In the genomic region with DNA sequence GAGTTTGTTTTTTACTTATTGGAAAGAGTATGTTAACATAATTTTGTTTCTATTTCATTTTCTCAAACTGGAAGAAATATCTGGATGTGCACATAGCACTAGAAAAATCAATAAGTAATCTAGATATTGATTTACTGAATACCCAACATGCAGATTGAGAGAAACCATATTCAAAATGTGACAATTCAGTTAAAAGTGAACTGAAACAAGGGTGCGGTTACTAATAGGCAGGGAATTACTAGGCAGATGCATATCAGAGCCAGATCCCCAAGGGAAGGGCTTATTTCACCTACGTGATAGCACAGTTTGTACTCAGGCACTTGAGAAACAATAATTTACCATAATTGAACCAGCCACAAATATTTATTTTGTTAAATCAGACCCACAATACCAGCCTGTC, we compare ENCODE assay signal across 11 cellular contexts.
DNase-seq lines count a peak whose midpoint lies in the region; ATAC-seq and TF ChIP-seq lines count a peak whose summit lies in the region.
"Had no signal": no experiment of that assay in that cellular context is flagged by ENCODE, and none has a peak within 500 bp of the region (broad histone marks: within the 10 kb centered on the region; RNA-seq: fewer than 3 reads in every experiment).

No MANE protein-coding gene starts in this region.

- 87% methylated on average over 2 of the region's 2 CpGs for WGBS in esophagus muscularis mucosa

- no peaks in the 10 kb centered on the region for H3K4me1 ChIP-seq in esophagus muscularis mucosa

- intact Hi-C loops in esophagus muscularis mucosa (cut with DNase I), result no loop called here

- H3K36me3 ChIP-seq in GM06990 (ENCODE audit: control insufficient read depth, insufficient read depth, low read length) (no peaks in the 10 kb centered on the region), esophagus muscularis mucosa (no peaks in the 10 kb centered on the region)

- no peak for TF ChIP-seq EP300 in esophagus muscularis mucosa (IDR thresholded peaks at IDR 0.05)

- H3K27ac ChIP-seq in esophagus muscularis mucosa (replicated peaks in 1 of 4), result no peak overlapping the region

- no peak overlapping the region for H3K27ac Mint-ChIP-seq in stimulated activated naive CD8-positive, alpha-beta T cell treated with anti-CD3 and anti-CD28 coated beads, Interleukin-15, amount 100 ng/mL, for 72 hours
- H3K27ac Mint-ChIP-seq: activated naive CD8-positive, alpha-beta T cell treated with anti-CD3 and anti-CD28 coated beads, Interleukin-2, amount 50 U/mL, for 24 hours; immature natural killer cell had no signal

- H3K9me3 ChIP-seq in esophagus muscularis mucosa, result no peaks in the 10 kb centered on the region

- no peaks in the 10 kb centered on the region for H3K27me3 ChIP-seq in GM06990 (replicated peaks; ENCODE audit: control insufficient read depth, insufficient read depth, low read length)
- H3K27me3 ChIP-seq in esophagus muscularis mucosa, result no peaks in the 10 kb centered on the region

- no peaks in the 10 kb centered on the region for H3K27me3 Mint-ChIP-seq in stimulated activated naive CD8-positive, alpha-beta T cell treated with anti-CD3 and anti-CD28 coated beads, Interleukin-15, amount 100 ng/mL, for 72 hours
- H3K27me3 Mint-ChIP-seq: activated naive CD8-positive, alpha-beta T cell treated with anti-CD3 and anti-CD28 coated beads, Interleukin-2, amount 50 U/mL, for 24 hours had no signal

- peak; percentile 52 for ATAC-seq in GM19372 (IDR thresholded peaks at IDR 0.05; ENCODE audit: low read depth, unreplicated experiment)
- ATAC-seq in HG02884 (IDR thresholded peaks at IDR 0.05; ENCODE audit: unreplicated experiment), result peak; percentile 71
- no peak for ATAC-seq in stimulated activated naive CD8-positive, alpha-beta T cell treated with anti-CD3 and anti-CD28 coated beads, Interleukin-15, amount 100 ng/mL, for 72 hours
- ATAC-seq: activated naive CD8-positive, alpha-beta T cell treated with anti-CD3 and anti-CD28 coated beads, Interleukin-2, amount 50 U/mL, for 24 hours had no signal

- no peak overlapping the region for H3K4me3 ChIP-seq in GM06990 (replicated peaks; ENCODE audit: low read depth, low read length)
- H3K4me3 ChIP-seq in esophagus muscularis mucosa, result no peak overlapping the region

- no peaks in the 10 kb centered on the region for H3K9me3 Mint-ChIP-seq in stimulated activated naive CD8-positive, alpha-beta T cell treated with anti-CD3 and anti-CD28 coated beads, Interleukin-15, amount 100 ng/mL, for 72 hours
- H3K9me3 Mint-ChIP-seq: activated naive CD8-positive, alpha-beta T cell treated with anti-CD3 and anti-CD28 coated beads, Interleukin-2, amount 50 U/mL, for 24 hours had no signal

- TF ChIP-seq CTCF in GM06990 (IDR thresholded peaks at IDR 0.05; ENCODE audit: insufficient read depth, low read length, poor library complexity, severe bottlenecking) (no peak), esophagus muscularis mucosa (IDR thresholded peaks at IDR 0.05) (no peak)

- DNase-seq in GM06990 (ENCODE audit: extremely low read depth, insufficient read length), result peak; percentile 68
- DNase-seq in NCI-H1092 treated with DMSO at 0.1 percent for 48 hours (lab: John Stamatoyannopoulos, UW), result peak; percentile 61
- DNase-seq in esophagus muscularis mucosa (ENCODE audit: extremely low spot score), result no peak
- no peak for DNase-seq in stimulated activated naive CD8-positive, alpha-beta T cell treated with anti-CD3 and anti-CD28 coated beads, Interleukin-15, amount 100 ng/mL, for 72 hours
- DNase-seq in NCI-H1694 treated with DMSO at 0.1 percent for 48 hours (lab: John Stamatoyannopoulos, UW), result no peak
- no peak for DNase-seq in activated effector memory CD4-positive, alpha-beta T cell treated with Interleukin-2 at 50 U/mL for 16 hours
- DNase-seq: activated naive CD8-positive, alpha-beta T cell treated with anti-CD3 and anti-CD28 coated beads, Interleukin-2, amount 50 U/mL, for 24 hours; immature natural killer cell; KG1 had no signal

- no peak overlapping the region for H3K4me3 Mint-ChIP-seq in stimulated activated naive CD8-positive, alpha-beta T cell treated with anti-CD3 and anti-CD28 coated beads, Interleukin-15, amount 100 ng/mL, for 72 hours
- H3K4me3 Mint-ChIP-seq: activated naive CD8-positive, alpha-beta T cell treated with anti-CD3 and anti-CD28 coated beads, Interleukin-2, amount 50 U/mL, for 24 hours; immature natural killer cell had no signal

- TF ChIP-seq POLR2A in esophagus muscularis mucosa (IDR thresholded peaks at IDR 0.05; ENCODE audit: low read depth), result no peak

- H3K4me1 Mint-ChIP-seq in stimulated activated naive CD8-positive, alpha-beta T cell treated with anti-CD3 and anti-CD28 coated beads, Interleukin-15, amount 100 ng/mL, for 72 hours, result no peaks in the 10 kb centered on the region
- H3K4me1 Mint-ChIP-seq: activated naive CD8-positive, alpha-beta T cell treated with anti-CD3 and anti-CD28 coated beads, Interleukin-2, amount 50 U/mL, for 24 hours; immature natural killer cell had no signal

Comparison
In these comparisons a context has a peak if more than half of its experiments do, and no peak if none do; other contexts are left out.
1. DNase-seq: peak in GM06990 (single experiment) and NCI-H1092 treated with DMSO at 0.1 percent for 48 hours (single experiment); none in esophagus muscularis mucosa (single experiment), stimulated activated naive CD8-positive, alpha-beta T cell treated with anti-CD3 and anti-CD28 coated beads, Interleukin-15, amount 100 ng/mL, for 72 hours (0 of 2), NCI-H1694 treated with DMSO at 0.1 percent for 48 hours (single experiment) and activated effector memory CD4-positive, alpha-beta T cell treated with Interleukin-2 at 50 U/mL for 16 hours (single experiment).